In the genomic region with DNA sequence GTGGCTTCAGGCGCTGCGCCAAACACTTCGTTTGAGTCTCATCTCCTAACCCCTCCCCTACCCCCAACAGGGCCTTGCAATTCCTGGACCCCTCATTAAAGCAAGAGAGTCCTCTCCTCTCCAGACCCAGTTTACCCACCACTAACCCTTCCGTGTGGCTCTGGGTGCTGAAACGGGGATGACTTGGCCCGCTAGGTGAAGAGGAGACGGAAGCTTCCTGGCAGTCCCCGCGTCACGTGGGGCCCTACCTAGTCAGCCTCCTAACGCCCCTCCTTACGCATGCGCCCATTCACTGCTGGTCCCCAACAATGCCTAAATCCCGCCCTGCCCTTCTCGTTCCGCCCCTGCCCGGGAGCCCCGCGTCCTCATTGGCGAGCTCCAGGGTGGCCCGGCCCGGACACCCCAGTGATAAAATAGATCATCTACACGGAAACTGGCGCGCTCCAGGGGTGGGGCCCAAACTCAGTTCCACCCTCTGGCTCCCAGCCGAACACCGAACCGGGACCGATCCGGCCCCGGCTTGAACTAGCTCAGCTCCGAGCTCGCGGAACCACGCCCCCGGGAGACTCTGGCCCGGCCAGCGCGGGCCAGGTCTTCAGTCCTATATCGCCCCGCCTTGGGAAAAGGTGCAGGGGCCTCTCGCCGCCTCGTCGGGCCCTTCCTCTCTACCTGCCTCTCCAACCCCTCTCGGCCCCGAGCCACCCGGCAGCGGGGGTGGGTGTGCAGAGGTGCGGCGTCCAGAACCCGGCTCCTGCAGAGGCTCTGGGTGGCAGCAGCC, we compare ENCODE assay signal across 8 cellular contexts. TPM values are rescaled to one million over a fixed set of nuclear protein-coding genes. Genes with fewer than 3 reads are reported as not detected.
DNase-seq lines count a peak whose midpoint lies in the region; ATAC-seq, FAIRE-seq and TF ChIP-seq lines count a peak whose summit lies in the region.

A gene with protein sequence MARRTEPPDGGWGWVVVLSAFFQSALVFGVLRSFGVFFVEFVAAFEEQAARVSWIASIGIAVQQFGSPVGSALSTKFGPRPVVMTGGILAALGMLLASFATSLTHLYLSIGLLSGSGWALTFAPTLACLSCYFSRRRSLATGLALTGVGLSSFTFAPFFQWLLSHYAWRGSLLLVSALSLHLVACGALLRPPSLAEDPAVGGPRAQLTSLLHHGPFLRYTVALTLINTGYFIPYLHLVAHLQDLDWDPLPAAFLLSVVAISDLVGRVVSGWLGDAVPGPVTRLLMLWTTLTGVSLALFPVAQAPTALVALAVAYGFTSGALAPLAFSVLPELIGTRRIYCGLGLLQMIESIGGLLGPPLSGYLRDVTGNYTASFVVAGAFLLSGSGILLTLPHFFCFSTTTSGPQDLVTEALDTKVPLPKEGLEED (plus strand): TSS at position 425 of the 778 bp plus-strand sequence. CDS start 368 bp downstream, outside the sequence.

- H3K79me2 ChIP-seq in keratinocyte (ENCODE audit: control insufficient read depth, insufficient read depth, low read length), result peaks cover 4% of the 10 kb centered on the region

- dilution Hi-C loops in keratinocyte (cut with MboI; ENCODE audit: extremely low pct_ligation_motif_present, low sequenced_read_pairs), result no loop called here

- no peaks in the 10 kb centered on the region for H3K9me3 Mint-ChIP-seq in chondrocyte (ENCODE audit: low read depth)

- peaks cover 16% of the 10 kb centered on the region for H3K4me1 Mint-ChIP-seq in chondrocyte (ENCODE audit: low read depth)

- H3K36me3 Mint-ChIP-seq in chondrocyte (ENCODE audit: low read depth), result no peaks in the 10 kb centered on the region

- peak within 1 kb of the TSS; percentile 89 for H3K4me3 Mint-ChIP-seq in chondrocyte (ENCODE audit: unreplicated experiment)

- TF ChIP-seq CTCF in chondrocyte (IDR thresholded peaks at IDR 0.05) (no peak), keratinocyte (optimal IDR thresholded peaks at IDR 0.05 in 1 of 3, IDR thresholded peaks at IDR 0.05 in 1 of 3, conservative IDR thresholded peaks at IDR 0.05 in 1 of 3; ENCODE audit: extremely low read depth in 1 of 3, insufficient read depth in 2 of 3, low read length in 3 of 3) (no peak)

- peak; percentile 87 for ATAC-seq in HG03432 (IDR thresholded peaks at IDR 0.05; ENCODE audit: unreplicated experiment)

- peak within 1 kb of the TSS; percentile 73 for H3K9ac ChIP-seq in keratinocyte (ENCODE audit: control insufficient read depth, extremely low read depth, insufficient read depth, low read length)

- DNase-seq in Ammon's horn (ENCODE audit: low spot score) (peak; percentile 98), NCI-H460 (ENCODE audit: extremely low read depth, low read depth) (peak; percentile 97), chondrocyte (ENCODE audit: low spot score) (no peak), keratinocyte (ENCODE audit: low read depth, low spot score) (peak; percentile 93)
- peak; percentile 96 to 97 for DNase-seq in activated CD4-positive, alpha-beta T cell treated with anti-CD3 and anti-CD28 coated beads for 24 hours (ENCODE audit: low read depth in 2 of 2)
- peak; percentile 93 to 96 for DNase-seq in stimulated activated CD4-positive, alpha-beta T cell treated with anti-CD3 and anti-CD28 coated beads, Interleukin-15, amount 100 ng/mL, for 1 hour (ENCODE audit: low read depth in 1 of 2, low spot score in 1 of 2)

- no peaks in the 10 kb centered on the region for H3K27me3 ChIP-seq in keratinocyte (ENCODE audit: control insufficient read depth, extremely low read depth, insufficient read depth, low read length)

- no peaks in the 10 kb centered on the region for H3K36me3 ChIP-seq in keratinocyte (ENCODE audit: control insufficient read depth in 2 of 2, extremely low read depth in 1 of 2, insufficient read depth in 2 of 2, low read length in 2 of 2)

- no peaks in the 10 kb centered on the region for H3K9me3 ChIP-seq in keratinocyte (ENCODE audit: control insufficient read depth, low read depth, low read length)

- H3K27me3 Mint-ChIP-seq in chondrocyte (ENCODE audit: low read depth), result no peaks in the 10 kb centered on the region

- H3K27ac ChIP-seq in keratinocyte (ENCODE audit: control insufficient read depth, insufficient read depth, low read length), result peak within 1 kb of the TSS; percentile 74

- peak within 1 kb of the TSS; percentile 90 for H3K4me2 ChIP-seq in keratinocyte (ENCODE audit: control insufficient read depth, extremely low read depth, insufficient read depth, low read depth, low read length)

- peak; percentile 89 for FAIRE-seq in keratinocyte (lab: Jason Lieb, UNC)

- H3K9me1 ChIP-seq in keratinocyte (ENCODE audit: control insufficient read depth, extremely low read depth, insufficient read depth, low read length), result peaks cover 2% of the 10 kb centered on the region

- H3K27ac Mint-ChIP-seq in chondrocyte (ENCODE audit: unreplicated experiment), result peak within 1 kb of the TSS; percentile 89

- peak within 1 kb of the TSS; percentile 77 to 97 (median 85) for H3K4me3 ChIP-seq in keratinocyte (ENCODE audit: control insufficient read depth in 2 of 3, extremely low read depth in 1 of 3, insufficient read depth in 2 of 3, low read depth in 1 of 3, low read length in 3 of 3)

- H4K20me1 ChIP-seq in keratinocyte (ENCODE audit: control insufficient read depth, extremely low read depth, insufficient read depth, low read length), result no peaks in the 10 kb centered on the region

- peak within 1 kb of the TSS; percentile 87 for H2AFZ ChIP-seq in keratinocyte (ENCODE audit: control insufficient read depth, low read length)

- TF ChIP-seq POLR2A in GM19193 (IDR thresholded peaks at IDR 0.05; ENCODE audit: extremely low read depth, insufficient read depth, insufficient read length), result peak; percentile 94

- H3K4me1 ChIP-seq in keratinocyte (ENCODE audit: control insufficient read depth, extremely low read depth, insufficient read depth, low read length), result peaks cover 10% of the 10 kb centered on the region

RNA-seq across cellular contexts. Expression of the gene that starts here (rescaled TPM):
- total RNA-seq in NCI-H460 (2014; rRNA removed; shearing (Covaris generic)), result 0.49 and 1.2 TPM in 2 replicates
- polyA plus RNA-seq in NCI-H460 (2014; cell fraction: nucleus; rRNA removed), result 0.79 and 0.81 TPM in 2 replicates
- total RNA-seq in chondrocyte, result 3.5 to 5.4 TPM (median 4.8 TPM) in 3 replicates
- polyA plus RNA-seq in keratinocyte, result 2.2 to 6.9 TPM (median 2.7 TPM) in 3 replicates
- polyA plus RNA-seq in keratinocyte (2011; ENCODE audit: low read depth), result 1.8 TPM
- polyA plus RNA-seq in keratinocyte (2011; cell fraction: cytosol; rRNA removed), result 1.7 and 2.5 TPM in 2 replicates
- polyA plus RNA-seq in keratinocyte (2011; cell fraction: nucleus; rRNA removed), result 10.5 and 11.0 TPM in 2 replicates
- 5.0 and 7.4 TPM in 2 replicates for polyA plus RNA-seq in keratinocyte (2012; ENCODE audit: low replicate concordance)
- polyA minus RNA-seq in keratinocyte, result 3.6 to 19.2 TPM (median 4.0 TPM) in 3 replicates
- polyA minus RNA-seq in keratinocyte (2011; cell fraction: cytosol; rRNA and poly(A)+ RNA removed), result 3.3 TPM
- 6.5 and 9.2 TPM in 2 replicates for polyA minus RNA-seq in keratinocyte (2011; cell fraction: nucleus; rRNA and poly(A)+ RNA removed)
